In genomic region chr2:237418300-237418699, GRCh38 we compare ENCODE assay signal across 20 cellular contexts. TPM values are rescaled to one million over a fixed set of nuclear protein-coding genes. Genes with fewer than 3 reads are reported as not detected.
"Had no signal": no experiment of that assay in that cellular context is flagged by ENCODE, and none has a peak within 500 bp of the region (broad histone marks: within the 10 kb centered on the region; RNA-seq: fewer than 3 reads in every experiment).

No MANE protein-coding gene starts in this region.

- DNase-seq: activated CD4-positive, alpha-beta memory T cell treated with anti-CD3 and anti-CD28 coated beads, Interleukin-2, amount 10 ng/mL, durations not matched to agents 7 days and 5 days; activated CD4-positive, alpha-beta T cell treated with anti-CD3 and anti-CD28 coated beads, Interleukin-2, amount 10 ng/mL, durations not matched to agents 24 days and 14 days; activated gamma-delta T cell; brain microvascular endothelial cell; central memory CD4-positive, alpha-beta T cell; dorsolateral prefrontal cortex; effector memory CD8-positive, alpha-beta T cell; foreskin melanocyte; kidney glomerular epithelial cell; pancreas; psoas muscle; right cardiac atrium; stimulated activated CD4-positive, alpha-beta T cell treated with anti-CD3 and anti-CD28 coated beads, Interleukin-1b, Interleukin-23, amount 100 ng/mL, for 48 hours; stimulated activated naive CD8-positive, alpha-beta T cell treated with anti-CD3 and anti-CD28 coated beads, Interleukin-15, amount 100 ng/mL, for 72 hours; SW 1271 had no signal

- H3K36me3 ChIP-seq: ascending aorta, pancreas, tibial artery had no signal

- H3K27me3 ChIP-seq: ascending aorta, brain microvascular endothelial cell, hepatocyte, tibial artery had no signal

- H3K4me3 ChIP-seq: ascending aorta, dorsolateral prefrontal cortex, hepatocyte, pancreas, psoas muscle, tibial artery had no signal

- H3K9me3 ChIP-seq: ascending aorta, pancreas, psoas muscle, tibial artery had no signal

- H3K27ac ChIP-seq: ascending aorta, brain microvascular endothelial cell, dorsolateral prefrontal cortex, hepatocyte, pancreas, psoas muscle, tibial artery, VCaP had no signal

RNA-seq across cellular contexts. Expression of gene COL6A3, which starts 4.3 kb away (rescaled TPM):
- total RNA-seq: endothelial cell of umbilical vein had no signal
